Comparison of ENCODE assay signal across 1 cellular context in the genomic region with DNA sequence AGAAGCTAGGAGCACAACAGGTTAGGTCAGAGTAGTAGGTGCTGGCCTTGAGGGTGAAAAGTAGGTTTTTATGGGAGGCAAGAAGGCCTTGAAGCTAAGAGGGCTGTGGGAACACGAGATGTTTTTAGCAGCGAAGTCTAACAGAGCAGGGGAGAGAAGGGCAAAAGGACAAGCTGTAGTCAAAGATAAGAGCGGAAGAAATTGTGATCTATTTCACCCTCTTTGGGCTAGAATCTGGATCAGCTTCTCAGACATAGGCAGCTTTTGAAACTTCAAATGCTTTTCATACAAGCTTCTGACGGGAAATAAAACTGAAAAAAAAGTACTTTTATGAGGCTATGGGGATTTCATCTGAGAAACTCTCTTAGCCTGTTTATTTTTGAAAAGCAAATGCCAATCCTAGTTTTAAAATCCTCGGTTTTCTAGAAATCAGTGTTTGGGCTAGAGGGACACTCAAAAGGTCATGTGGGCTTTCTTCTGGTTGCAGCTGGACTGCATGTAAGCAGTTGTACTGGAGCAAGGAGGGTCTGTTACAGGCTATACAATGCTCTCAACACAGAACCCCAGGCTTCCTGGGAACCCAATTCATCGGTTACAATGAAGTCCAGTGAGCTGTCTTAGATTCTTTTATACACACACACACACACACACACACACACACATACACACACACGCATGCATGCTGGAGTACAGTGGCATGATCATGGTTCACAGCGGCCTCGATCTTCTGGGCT.
TF ChIP-seq lines count a peak whose summit lies in the region.

No MANE protein-coding gene starts in this region.

TF ChIP-seq in IMR-90, 13 proteins besides CTCF, POLR2A, EP300 and RAD21 (continued from another document):
- TF ChIP-seq MXI1 (IDR thresholded peaks at IDR 0.05; ENCODE audit: borderline replicate concordance, low read depth, low read length) (no peak), RFX5 (IDR thresholded peaks at IDR 0.05; ENCODE audit: low read depth, low read length) (no peak)
